Comparison of ENCODE assay signal across 21 cellular contexts in the genomic region with DNA sequence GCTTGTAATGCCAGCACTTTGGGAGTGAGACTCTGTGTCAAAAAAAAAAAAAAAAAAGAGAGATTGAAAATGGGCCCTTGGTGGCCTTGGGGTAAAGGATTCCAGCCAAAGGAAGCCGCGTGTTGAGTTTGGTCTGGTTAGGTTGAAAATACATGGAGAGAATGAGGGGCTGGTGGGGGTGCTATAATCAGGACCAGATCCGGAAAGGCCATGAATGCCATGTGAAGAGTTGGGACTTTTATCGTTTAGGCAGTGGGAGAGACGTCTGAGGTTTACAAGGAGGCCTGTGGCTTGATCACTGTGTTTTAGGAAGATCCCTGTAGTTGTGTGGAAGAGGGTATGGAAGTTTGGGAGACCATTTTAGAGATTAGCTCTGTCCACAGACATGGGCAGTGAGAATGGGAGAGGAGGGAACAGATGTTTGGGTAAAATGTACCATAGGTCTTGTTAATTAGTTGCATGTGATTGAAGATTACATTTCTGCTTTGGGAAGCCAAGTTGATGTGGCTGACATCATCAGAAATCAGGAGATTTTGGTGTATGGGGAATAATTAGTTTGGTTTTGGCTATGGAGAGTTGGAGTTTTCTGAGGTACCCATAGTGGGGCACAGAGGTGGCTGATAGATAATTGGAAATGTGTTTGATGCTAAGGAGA. TPM values are rescaled to one million over a fixed set of nuclear protein-coding genes. Genes with fewer than 3 reads are reported as not detected.
DNase-seq lines count a peak whose midpoint lies in the region; ATAC-seq and TF ChIP-seq lines count a peak whose summit lies in the region.
"Had no signal": no experiment of that assay in that cellular context is flagged by ENCODE, and none has a peak within 500 bp of the region (broad histone marks: within the 10 kb centered on the region; RNA-seq: fewer than 3 reads in every experiment).

No MANE protein-coding gene starts in this region.

- CTCF ChIA-PET in SK-N-SH (lab: Yijun Ruan, JAX): no interaction called here

- no peak for ATAC-seq in SK-N-SH treated with all-trans-retinoic acid at 6 μM for 48 hours
- ATAC-seq in HG03196 (IDR thresholded peaks at IDR 0.05; ENCODE audit: unreplicated experiment): no peak
- ATAC-seq in activated CD4-positive, CD25-positive, alpha-beta regulatory T cell treated with anti-CD3 and anti-CD28 coated beads, Interleukin-2, amount 50 U/mL, for 24 hours: no peak
- ATAC-seq: activated CD8-positive, alpha-beta memory T cell treated with anti-CD3 and anti-CD28 coated beads, Interleukin-2, amount 10 ng/mL, durations not matched to agents 7 days and 5 days had no signal

- no peaks in the 10 kb centered on the region for H3K27me3 ChIP-seq in SK-N-SH (ENCODE audit: insufficient read depth)

- TF ChIP-seq CTCF in SK-N-SH (IDR thresholded peaks at IDR 0.05): no peak
- TF ChIP-seq CTCF in WI38 (IDR thresholded peaks at IDR 0.05; ENCODE audit: low read depth, low read length): no peak
- no peak for TF ChIP-seq CTCF in foreskin fibroblast (IDR thresholded peaks at IDR 0.05; ENCODE audit: low read depth, low read length)
- TF ChIP-seq CTCF in type B pancreatic cell (conservative IDR thresholded peaks at IDR 0.05): no peak

- peaks cover 34% of the 10 kb centered on the region for H3F3A ChIP-seq in SK-N-SH (replicated peaks; ENCODE audit: insufficient read depth)

- TF ChIP-seq RAD21 in SK-N-SH (IDR thresholded peaks at IDR 0.05; ENCODE audit: low read length): no peak

- H3K27ac Mint-ChIP-seq in type B pancreatic cell: no peak overlapping the region
- H3K27ac Mint-ChIP-seq: activated CD8-positive, alpha-beta memory T cell treated with anti-CD3 and anti-CD28 coated beads, Interleukin-2, amount 10 ng/mL, durations not matched to agents 7 days and 5 days; CD14-positive monocyte had no signal

- H3K36me3 Mint-ChIP-seq in type B pancreatic cell: peaks cover 17% of the 10 kb centered on the region

- peaks cover 25% of the 10 kb centered on the region for H4K20me1 ChIP-seq in SK-N-SH (ENCODE audit: insufficient read depth)

- H3K4me1 Mint-ChIP-seq in type B pancreatic cell (ENCODE audit: unreplicated experiment): peaks cover 45% of the 10 kb centered on the region

- WGBS in SK-N-SH (ENCODE audit: low lambda C conversion rate): 97% methylated on average over 5 of the region's 5 CpGs

- H3K36me3 ChIP-seq in SK-N-SH (replicated peaks in 1 of 2; ENCODE audit: control insufficient read depth in 1 of 2, insufficient read depth in 2 of 2, low read length in 1 of 2): peaks cover 2 to 5% of the 10 kb centered on the region in 2 experiments
- H3K36me3 ChIP-seq: left ventricle myocardium inferior, thoracic aorta had no signal

- peak overlapping the region; percentile 75 for H3K4me2 ChIP-seq in SK-N-SH

- no peaks in the 10 kb centered on the region for H3K9me3 Mint-ChIP-seq in type B pancreatic cell

- peaks cover 9 to 26% of the 10 kb centered on the region in 2 experiments; a peak in 3 of 4 replicates for H3K4me1 ChIP-seq in SK-N-SH (ENCODE audit: control insufficient read depth in 1 of 2, insufficient read depth in 2 of 2, low read depth in 1 of 2, low read length in 1 of 2)

- no peaks in the 10 kb centered on the region for H3K27me3 Mint-ChIP-seq in type B pancreatic cell

- peaks cover 84% of the 10 kb centered on the region for H3K79me2 ChIP-seq in SK-N-SH (ENCODE audit: insufficient read depth)

- H3K9me3 ChIP-seq in SK-N-SH: no peaks in the 10 kb centered on the region
- H3K9me3 ChIP-seq: thoracic aorta had no signal

- H3K9me2 ChIP-seq in SK-N-SH: no peaks in the 10 kb centered on the region

- H3K4me3 ChIP-seq in SK-N-SH (ENCODE audit: low read depth in 2 of 2, low read length in 1 of 2) (peak overlapping the region in 1 of 2 experiments; percentile 40; a peak in 1 of 4 replicates), WI38 (ENCODE audit: low read depth, low read length) (peak overlapping the region; percentile 29; the same call in 1 of the 2 replicates), foreskin fibroblast (ENCODE audit: low read depth in 1 of 2, low read length in 2 of 2) (peak overlapping the region; percentile 16 to 68)
- H3K4me3 ChIP-seq: left ventricle myocardium inferior, thoracic aorta had no signal

- TF ChIP-seq EP300 in SK-N-SH (IDR thresholded peaks at IDR 0.05; ENCODE audit: borderline replicate concordance in 1 of 2, low read depth in 1 of 2, low read length in 1 of 2): no peak

- no peak for DNase-seq in SK-N-SH
- DNase-seq in foreskin fibroblast: peak; percentile 38 to 73
- DNase-seq in type B pancreatic cell (ENCODE audit: extremely low spot score, unreplicated experiment): no peak
- no peak for DNase-seq in NK-92 treated with Interleukin-12 subunit alpha and Interleukin-12 subunit beta, amount 100 ng/mL, for 24 hours (lab: John Stamatoyannopoulos, UW)
- DNase-seq: 8988T; activated CD4-positive, CD25-positive, alpha-beta regulatory T cell treated with anti-CD3 and anti-CD28 coated beads, Interleukin-2, amount 50 U/mL, for 72 hours; activated CD8-positive, alpha-beta memory T cell treated with anti-CD3 and anti-CD28 coated beads, Interleukin-2, amount 10 ng/mL, durations not matched to agents 7 days and 5 days; activated gamma-delta T cell; aorta; DND-41; left ventricle myocardium inferior; NCI-H187 treated with DMSO at 0.1 percent for 48 hours; NCI-H446 treated with DMSO at 0.1 percent for 48 hours; nucleus accumbens; Right ventricle myocardium superior had no signal

- peak overlapping the region in 1 of 2 experiments; percentile 99; a peak in 3 of 4 replicates for H3K27ac ChIP-seq in SK-N-SH (ENCODE audit: low read depth in 2 of 2, low read length in 1 of 2)

- POLR2A ChIA-PET in SK-N-SH (lab: Yijun Ruan, JAX): no interaction called here

- H3K9ac ChIP-seq in SK-N-SH: peak overlapping the region; percentile 57; the same call in 1 of the 2 replicates

- no peak overlapping the region for H2AFZ ChIP-seq in SK-N-SH (ENCODE audit: low read depth)

- H3K4me3 Mint-ChIP-seq in type B pancreatic cell: peak overlapping the region; percentile 27
- H3K4me3 Mint-ChIP-seq: activated CD8-positive, alpha-beta memory T cell treated with anti-CD3 and anti-CD28 coated beads, Interleukin-2, amount 10 ng/mL, durations not matched to agents 7 days and 5 days; CD14-positive monocyte had no signal

TF ChIP-seq in SK-N-SH, 30 proteins besides CTCF, POLR2A, EP300 and RAD21 (continues in another document):
- TF ChIP-seq, protein P1, sequence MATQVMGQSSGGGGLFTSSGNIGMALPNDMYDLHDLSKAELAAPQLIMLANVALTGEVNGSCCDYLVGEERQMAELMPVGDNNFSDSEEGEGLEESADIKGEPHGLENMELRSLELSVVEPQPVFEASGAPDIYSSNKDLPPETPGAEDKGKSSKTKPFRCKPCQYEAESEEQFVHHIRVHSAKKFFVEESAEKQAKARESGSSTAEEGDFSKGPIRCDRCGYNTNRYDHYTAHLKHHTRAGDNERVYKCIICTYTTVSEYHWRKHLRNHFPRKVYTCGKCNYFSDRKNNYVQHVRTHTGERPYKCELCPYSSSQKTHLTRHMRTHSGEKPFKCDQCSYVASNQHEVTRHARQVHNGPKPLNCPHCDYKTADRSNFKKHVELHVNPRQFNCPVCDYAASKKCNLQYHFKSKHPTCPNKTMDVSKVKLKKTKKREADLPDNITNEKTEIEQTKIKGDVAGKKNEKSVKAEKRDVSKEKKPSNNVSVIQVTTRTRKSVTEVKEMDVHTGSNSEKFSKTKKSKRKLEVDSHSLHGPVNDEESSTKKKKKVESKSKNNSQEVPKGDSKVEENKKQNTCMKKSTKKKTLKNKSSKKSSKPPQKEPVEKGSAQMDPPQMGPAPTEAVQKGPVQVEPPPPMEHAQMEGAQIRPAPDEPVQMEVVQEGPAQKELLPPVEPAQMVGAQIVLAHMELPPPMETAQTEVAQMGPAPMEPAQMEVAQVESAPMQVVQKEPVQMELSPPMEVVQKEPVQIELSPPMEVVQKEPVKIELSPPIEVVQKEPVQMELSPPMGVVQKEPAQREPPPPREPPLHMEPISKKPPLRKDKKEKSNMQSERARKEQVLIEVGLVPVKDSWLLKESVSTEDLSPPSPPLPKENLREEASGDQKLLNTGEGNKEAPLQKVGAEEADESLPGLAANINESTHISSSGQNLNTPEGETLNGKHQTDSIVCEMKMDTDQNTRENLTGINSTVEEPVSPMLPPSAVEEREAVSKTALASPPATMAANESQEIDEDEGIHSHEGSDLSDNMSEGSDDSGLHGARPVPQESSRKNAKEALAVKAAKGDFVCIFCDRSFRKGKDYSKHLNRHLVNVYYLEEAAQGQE (IDR thresholded peaks at IDR 0.05; ENCODE audit: low read depth, low read length): no peak

TF ChIP-seq in SK-N-SH treated with all-trans-retinoic acid at 6 μM for 48 hours, 23 proteins besides CTCF, POLR2A, EP300 and RAD21:
- no peak for TF ChIP-seq TCF4 (CRISPR knock-in tag; IDR thresholded peaks at IDR 0.05; ENCODE audit: borderline replicate concordance)
TF ChIP-seq in SK-N-SH treated with all-trans-retinoic acid at 6 μM for 48 hours: peak in this region for 0.

RNA-seq across cellular contexts. Expression of a gene that starts 3.5 kb away (rescaled TPM):
- polyA plus RNA-seq in SK-N-SH (2012; rRNA removed): 42.3 and 48.3 TPM in 2 replicates
- polyA plus RNA-seq in SK-N-SH (2012; cell fraction: cytosol; rRNA removed): 49.4 and 49.6 TPM in 2 replicates
- polyA plus RNA-seq in SK-N-SH (2012; cell fraction: nucleus; rRNA removed): 25.6 TPM in 2 replicates
- total RNA-seq in type B pancreatic cell (ENCODE audit: low replicate concordance): 26.4 and 35.5 TPM in 2 replicates

RNA-seq across cellular contexts. Expression of a gene that starts 42.5 kb away (rescaled TPM):
- polyA plus RNA-seq in SK-N-SH (2012; rRNA removed): 2.1 and 2.5 TPM in 2 replicates
- polyA plus RNA-seq in SK-N-SH (2012; cell fraction: cytosol; rRNA removed): 2.4 and 3.4 TPM in 2 replicates
- 0.68 and 1.1 TPM in 2 replicates for polyA plus RNA-seq in SK-N-SH (2012; cell fraction: nucleus; rRNA removed)
- 9.5 and 30.5 TPM in 2 replicates for total RNA-seq in type B pancreatic cell (ENCODE audit: low replicate concordance)
- total RNA-seq: left ventricle myocardium inferior, Right ventricle myocardium superior, thoracic aorta had no signal
- polyA plus RNA-seq: aorta, CD14-positive monocyte had no signal

Comparison
In these comparisons a context has a peak if more than half of its experiments do, and no peak if none do; other contexts are left out.
1. DNase-seq: peak in foreskin fibroblast (2 of 2); none in SK-N-SH (single experiment), type B pancreatic cell (single experiment) and NK-92 treated with Interleukin-12 subunit alpha and Interleukin-12 subunit beta, amount 100 ng/mL, for 24 hours (single experiment).